In genomic region chrX:23900220-23900797, GRCh38 we compare ENCODE assay signal across 12 cellular contexts. TPM values are rescaled to one million over a fixed set of nuclear protein-coding genes. Genes with fewer than 3 reads are reported as not detected.
DNase-seq lines count a peak whose midpoint lies in the region; ATAC-seq, FAIRE-seq and TF ChIP-seq lines count a peak whose summit lies in the region.
"Had no signal": no experiment of that assay in that cellular context is flagged by ENCODE, and none has a peak within 500 bp of the region (broad histone marks: within the 10 kb centered on the region; RNA-seq: fewer than 3 reads in every experiment).

No MANE protein-coding gene starts in this region.

- POLR2A ChIA-PET in A549 (lab: Yijun Ruan, JAX) = interaction anchor here (0.6 to 6.0 kb wide), 8 partner anchors 11 to 396 kb away, joined by 3 to 218 read pairs (median 12); partner anchors contain the start of genes ACOT9 and SAT1

- H3K9ac ChIP-seq in HUES48 (ENCODE audit: low read depth, low read length) = no peak overlapping the region; the same call in 1 of the 2 replicates

- H3K36me3 ChIP-seq in HUES48 (ENCODE audit: control insufficient read depth, insufficient read depth, low read length) = no peaks in the 10 kb centered on the region
- no peaks in the 10 kb centered on the region for H3K36me3 ChIP-seq in bronchial epithelial cell (ENCODE audit: control insufficient read depth, insufficient read depth, low read length)
- no peaks in the 10 kb centered on the region for H3K36me3 ChIP-seq in mucosa of descending colon (ENCODE audit: low read depth)

- peak overlapping the region; percentile 7; the same call in 1 of the 3 replicates for H3K4me3 ChIP-seq in A549
- H3K4me3 ChIP-seq in HUES48 (ENCODE audit: low read depth, low read length) = no peak overlapping the region
- no peak overlapping the region for H3K4me3 ChIP-seq in bronchial epithelial cell (ENCODE audit: low read depth, low read length)
- H3K4me3 ChIP-seq in mucosa of descending colon = no peak overlapping the region
- H3K4me3 ChIP-seq: dorsolateral prefrontal cortex had no signal

- H3K27me3 ChIP-seq in HUES48 (ENCODE audit: control insufficient read depth, insufficient read depth, low read length) (no peaks in the 10 kb centered on the region), bronchial epithelial cell (ENCODE audit: control insufficient read depth, insufficient read depth, low read length) (no peaks in the 10 kb centered on the region)

- no peak for TF ChIP-seq EP300 in A549 (IDR thresholded peaks at IDR 0.05)

- peak overlapping the region; percentile 91 to 95 for H3K27ac ChIP-seq in A549
- H3K27ac ChIP-seq in HUES48 (ENCODE audit: low read depth, low read length) = peak overlapping the region; percentile 29

- ATAC-seq in A549 (peak in 1 of 2 experiments; percentile 60; a peak in 3 of 6 replicates), mucosa of descending colon (peak; percentile 16), GM21381 (IDR thresholded peaks at IDR 0.05; ENCODE audit: unreplicated experiment) (no peak), GM18867 (IDR thresholded peaks at IDR 0.05; ENCODE audit: unreplicated experiment) (no peak)
- ATAC-seq: T-helper 17 cell had no signal

- CTCF ChIA-PET in A549 (lab: Yijun Ruan, JAX) = interaction anchor here (0.6 to 10.0 kb wide), 13 partner anchors 15 to 895 kb away, joined by 5 to 312 read pairs (median 24); partner anchors contain the start of genes ACOT9 and SAT1

- FAIRE-seq in A549 (lab: Jason Lieb, UNC) (no peak), bronchial epithelial cell (lab: Jason Lieb, UNC) (no peak)

- WGBS in A549 (ENCODE audit: missing lambda C conversion rate) = 11% methylated on average over 12 of the region's 12 CpGs

- TF ChIP-seq RAD21 in A549 (conservative IDR thresholded peaks at IDR 0.05 in 1 of 2, IDR thresholded peaks at IDR 0.05 in 1 of 2) = no peak

- no peak for TF ChIP-seq POLR2A in A549 (IDR thresholded peaks at IDR 0.05; ENCODE audit: low read length)

- H3K9me3 ChIP-seq in A549 = no peaks in the 10 kb centered on the region
- no peaks in the 10 kb centered on the region for H3K9me3 ChIP-seq in HUES48 (ENCODE audit: control insufficient read depth, insufficient read depth, low read length)
- H3K9me3 ChIP-seq in mucosa of descending colon = no peaks in the 10 kb centered on the region

- DNase-seq in A549 (ENCODE audit: low read depth in 1 of 2, low spot score in 1 of 2) (peak in 1 of 2 experiments; percentile 76), bronchial epithelial cell (ENCODE audit: low read depth) (peak; percentile 42), mucosa of descending colon (no peak), NCI-H1417 (lab: John Stamatoyannopoulos, UW) (no peak), AML-193 (lab: John Stamatoyannopoulos, UW) (no peak)
- DNase-seq: dorsolateral prefrontal cortex; NCI-H774; stimulated activated CD4-positive, alpha-beta T cell treated with anti-CD3 and anti-CD28 coated beads, Interleukin-12 subunit alpha, Interleukin-12 subunit beta, amount 100 ng/mL, for 4 hours; T-helper 17 cell had no signal

- intact Hi-C loops in mucosa of descending colon (cut with DNase I, micrococcal nuclease) = loop anchor here (10.0 kb wide), 2 partner anchors 116 to 206 kb away; partner anchors contain the start of gene SAT1 (in 1 of the 2)

- H3K4me1 ChIP-seq in A549 (peaks cover 64% of the 10 kb centered on the region), HUES48 (ENCODE audit: control insufficient read depth, insufficient read depth, low read length) (peaks cover 38% of the 10 kb centered on the region), mucosa of descending colon (ENCODE audit: low read depth) (peaks cover 8% of the 10 kb centered on the region)

- H3K4me2 ChIP-seq in A549 = peak overlapping the region; percentile 87

- TF ChIP-seq CTCF in A549 (IDR thresholded peaks at IDR 0.05) (no peak), bronchial epithelial cell (IDR thresholded peaks at IDR 0.05; ENCODE audit: insufficient read depth, low read length, severe bottlenecking) (no peak), mucosa of descending colon (IDR thresholded peaks at IDR 0.05) (no peak)

TF ChIP-seq in A549, 52 proteins besides CTCF, POLR2A, EP300 and RAD21:
- peak; percentile 50 for TF ChIP-seq MAX (IDR thresholded peaks at IDR 0.05)
- peak; percentile 45; the same call in 1 of the 2 replicates for TF ChIP-seq GATA3 (IDR thresholded peaks at IDR 0.05; ENCODE audit: borderline replicate concordance)
- peak; percentile 13 to 57; a peak in 2 of 5 replicates for TF ChIP-seq JUN (IDR thresholded peaks at IDR 0.05)
- TF ChIP-seq, protein P1, sequence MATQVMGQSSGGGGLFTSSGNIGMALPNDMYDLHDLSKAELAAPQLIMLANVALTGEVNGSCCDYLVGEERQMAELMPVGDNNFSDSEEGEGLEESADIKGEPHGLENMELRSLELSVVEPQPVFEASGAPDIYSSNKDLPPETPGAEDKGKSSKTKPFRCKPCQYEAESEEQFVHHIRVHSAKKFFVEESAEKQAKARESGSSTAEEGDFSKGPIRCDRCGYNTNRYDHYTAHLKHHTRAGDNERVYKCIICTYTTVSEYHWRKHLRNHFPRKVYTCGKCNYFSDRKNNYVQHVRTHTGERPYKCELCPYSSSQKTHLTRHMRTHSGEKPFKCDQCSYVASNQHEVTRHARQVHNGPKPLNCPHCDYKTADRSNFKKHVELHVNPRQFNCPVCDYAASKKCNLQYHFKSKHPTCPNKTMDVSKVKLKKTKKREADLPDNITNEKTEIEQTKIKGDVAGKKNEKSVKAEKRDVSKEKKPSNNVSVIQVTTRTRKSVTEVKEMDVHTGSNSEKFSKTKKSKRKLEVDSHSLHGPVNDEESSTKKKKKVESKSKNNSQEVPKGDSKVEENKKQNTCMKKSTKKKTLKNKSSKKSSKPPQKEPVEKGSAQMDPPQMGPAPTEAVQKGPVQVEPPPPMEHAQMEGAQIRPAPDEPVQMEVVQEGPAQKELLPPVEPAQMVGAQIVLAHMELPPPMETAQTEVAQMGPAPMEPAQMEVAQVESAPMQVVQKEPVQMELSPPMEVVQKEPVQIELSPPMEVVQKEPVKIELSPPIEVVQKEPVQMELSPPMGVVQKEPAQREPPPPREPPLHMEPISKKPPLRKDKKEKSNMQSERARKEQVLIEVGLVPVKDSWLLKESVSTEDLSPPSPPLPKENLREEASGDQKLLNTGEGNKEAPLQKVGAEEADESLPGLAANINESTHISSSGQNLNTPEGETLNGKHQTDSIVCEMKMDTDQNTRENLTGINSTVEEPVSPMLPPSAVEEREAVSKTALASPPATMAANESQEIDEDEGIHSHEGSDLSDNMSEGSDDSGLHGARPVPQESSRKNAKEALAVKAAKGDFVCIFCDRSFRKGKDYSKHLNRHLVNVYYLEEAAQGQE (IDR thresholded peaks at IDR 0.05) = no peak
- no peak for TF ChIP-seq HDAC2 (IDR thresholded peaks at IDR 0.05)
- 0 out of 3 replicates have a peak, but pooled peaks have one; percentile 14 for TF ChIP-seq SMC3 (IDR thresholded peaks at IDR 0.05)
- TF ChIP-seq JUNB (IDR thresholded peaks at IDR 0.05) = peak; percentile 61; the same call in 1 of the 2 replicates
- peak; percentile 71; the same call in 1 of the 2 replicates for TF ChIP-seq FOSL2 (IDR thresholded peaks at IDR 0.05)
- TF ChIP-seq FOSL2 (CRISPR knock-in tag; IDR thresholded peaks at IDR 0.05) = peak; percentile 91
- TF ChIP-seq EHF (CRISPR knock-in tag; IDR thresholded peaks at IDR 0.05) = no peak
- TF ChIP-seq, protein P2, sequence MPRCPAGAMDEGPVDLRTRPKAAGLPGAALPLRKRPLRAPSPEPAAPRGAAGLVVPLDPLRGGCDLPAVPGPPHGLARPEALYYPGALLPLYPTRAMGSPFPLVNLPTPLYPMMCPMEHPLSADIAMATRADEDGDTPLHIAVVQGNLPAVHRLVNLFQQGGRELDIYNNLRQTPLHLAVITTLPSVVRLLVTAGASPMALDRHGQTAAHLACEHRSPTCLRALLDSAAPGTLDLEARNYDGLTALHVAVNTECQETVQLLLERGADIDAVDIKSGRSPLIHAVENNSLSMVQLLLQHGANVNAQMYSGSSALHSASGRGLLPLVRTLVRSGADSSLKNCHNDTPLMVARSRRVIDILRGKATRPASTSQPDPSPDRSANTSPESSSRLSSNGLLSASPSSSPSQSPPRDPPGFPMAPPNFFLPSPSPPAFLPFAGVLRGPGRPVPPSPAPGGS (IDR thresholded peaks at IDR 0.05) = 0 out of 3 replicates have a peak, but pooled peaks have one; percentile 22
- peak; percentile 53 to 81; a peak in 3 of 4 replicates for TF ChIP-seq CEBPB (IDR thresholded peaks at IDR 0.05)

RNA-seq across cellular contexts. Expression of gene APOO, which starts 7.4 kb away (rescaled TPM):
- polyA plus RNA-seq in A549 (2011; rRNA removed) (48.5 and 59.4 TPM in 2 replicates), A549 (2017; fragmentation: RNase III; extraction: RNeasy Plus Mini Kit Qiagen cat#74134 plus additional on column Dnase treatment) (33.3 to 35.1 TPM (median 33.5 TPM) in 3 replicates)
- 30.5 and 33.8 TPM in 2 replicates for polyA plus RNA-seq in A549 (2012; cell fraction: cytosol; rRNA removed)
- polyA plus RNA-seq in A549 (2012; cell fraction: nucleus; rRNA removed) = 10.6 and 10.7 TPM in 2 replicates
- polyA minus RNA-seq in A549 (2011; rRNA and poly(A)+ RNA removed) = 9.4 and 9.8 TPM in 2 replicates
- total RNA-seq in bronchial epithelial cell (6.0 and 7.4 TPM in 2 replicates), mucosa of descending colon (10 to 100 TPM; 19.2 to 38.7 (median 36.6) TPM)

RNA-seq across cellular contexts. Expression of gene CXorf58, which starts 7.5 kb away (rescaled TPM):
- polyA plus RNA-seq in A549 (2011; rRNA removed) (0.37 and 0.47 TPM in 2 replicates), A549 (2017; fragmentation: RNase III; extraction: RNeasy Plus Mini Kit Qiagen cat#74134 plus additional on column Dnase treatment) (0.07 to 0.16 TPM (median 0.15 TPM) in 3 replicates)
- polyA plus RNA-seq in A549 (2012; cell fraction: cytosol; rRNA removed) = 0.04 and 0.09 TPM in 2 replicates
- polyA plus RNA-seq in A549 (2012; cell fraction: nucleus; rRNA removed) = 0.02 and 0.10 TPM in 2 replicates
- polyA minus RNA-seq in A549 (2011; rRNA and poly(A)+ RNA removed) = not detected in 2 replicates
- total RNA-seq in bronchial epithelial cell (not detected in 2 replicates), mucosa of descending colon (not detected)
- total RNA-seq: T-helper 17 cell had no signal
